ENCODE assay signal across 8 cellular contexts in genomic region chr1:77889671-77890070, GRCh38. TPM values are rescaled to one million over a fixed set of nuclear protein-coding genes. Genes with fewer than 3 reads are reported as not detected.
A peak's percentile ranks its signal among the peaks of the same experiment; 100 is the strongest.
DNase-seq lines count a peak whose midpoint lies in the region; ATAC-seq and TF ChIP-seq lines count a peak whose summit lies in the region.

No MANE protein-coding gene starts in this region.

- H3K4me3 ChIP-seq in GM23248, result peak overlapping the region; percentile 80
- H3K4me3 ChIP-seq in skeletal muscle cell (ENCODE audit: low read depth, low read length), result peak overlapping the region; percentile 88

- H3K4me2 ChIP-seq in GM23248 (ENCODE audit: unreplicated experiment), result peak overlapping the region; percentile 99

- H3K4me3 Mint-ChIP-seq in activated T-helper 17 cell treated with anti-CD3 and anti-CD28 coated beads, Interleukin-2, amount 50 U/mL, for 72 hours, result peak overlapping the region; percentile 63

- no peaks in the 10 kb centered on the region for H3K9me3 Mint-ChIP-seq in activated T-helper 17 cell treated with anti-CD3 and anti-CD28 coated beads, Interleukin-2, amount 50 U/mL, for 72 hours

- H3K79me2 ChIP-seq in GM23248 (ENCODE audit: insufficient read depth), result peaks cover 93% of the 10 kb centered on the region

- no peaks in the 10 kb centered on the region for H3K27me3 ChIP-seq in GM23248 (replicated peaks; ENCODE audit: insufficient read depth)

- H3K4me1 Mint-ChIP-seq in activated T-helper 17 cell treated with anti-CD3 and anti-CD28 coated beads, Interleukin-2, amount 50 U/mL, for 72 hours, result peaks cover 5% of the 10 kb centered on the region

- intact Hi-C loops in left ventricle myocardium superior (cut with micrococcal nuclease), result loop anchor here (5.0 kb wide), 1 partner anchor 57 kb away; no protein-coding TSS in a partner anchor

- no peaks in the 10 kb centered on the region for H3K36me3 Mint-ChIP-seq in activated T-helper 17 cell treated with anti-CD3 and anti-CD28 coated beads, Interleukin-2, amount 50 U/mL, for 72 hours (ENCODE audit: low read depth)

- no peak for ATAC-seq in activated T-helper 17 cell treated with anti-CD3 and anti-CD28 coated beads, Interleukin-2, amount 50 U/mL, for 72 hours (replicated peaks)
- ATAC-seq in left ventricle myocardium superior (peak; percentile 20), HG02623 (IDR thresholded peaks at IDR 0.05; ENCODE audit: unreplicated experiment) (no peak)

- no peaks in the 10 kb centered on the region for H3K9me2 ChIP-seq in GM23248 (ENCODE audit: insufficient read depth)

- peak overlapping the region; percentile 79 for H3K27ac ChIP-seq in GM23248

- DNase-seq in GM23248, result peak; percentile 90
- no peak for DNase-seq in left ventricle myocardium superior
- DNase-seq in skeletal muscle cell (ENCODE audit: low read depth), result peak; percentile 25
- no peak for DNase-seq in HEK293T (ENCODE audit: extremely low spot score)
- DNase-seq in NCI-H2171 treated with DMSO at 0.1 percent for 48 hours (lab: John Stamatoyannopoulos, UW), result no peak
- DNase-seq in SKM-1 (lab: John Stamatoyannopoulos, UW; ENCODE audit: unreplicated experiment), result no peak

- H3F3A ChIP-seq in GM23248 (ENCODE audit: insufficient read depth), result peaks cover 27% of the 10 kb centered on the region

- H3K9me3 ChIP-seq in GM23248 (ENCODE audit: low read depth), result no peaks in the 10 kb centered on the region

- H4K20me1 ChIP-seq in GM23248 (ENCODE audit: insufficient read depth), result no peaks in the 10 kb centered on the region

- POLR2A ChIA-PET in HEK293T (lab: Yijun Ruan, JAX), result no interaction called here

- H3K36me3 ChIP-seq in GM23248 (ENCODE audit: low read depth), result peaks cover 4% of the 10 kb centered on the region; the same call in 1 of the 2 replicates

- H3K27ac Mint-ChIP-seq in activated T-helper 17 cell treated with anti-CD3 and anti-CD28 coated beads, Interleukin-2, amount 50 U/mL, for 72 hours, result no peak overlapping the region

- peaks cover 11% of the 10 kb centered on the region for H3K27me3 Mint-ChIP-seq in activated T-helper 17 cell treated with anti-CD3 and anti-CD28 coated beads, Interleukin-2, amount 50 U/mL, for 72 hours

- H3K4me1 ChIP-seq in GM23248 (ENCODE audit: insufficient read depth), result peaks cover 21% of the 10 kb centered on the region

- CTCF ChIA-PET in HEK293T (lab: Yijun Ruan, JAX), result no interaction called here

- in situ Hi-C loops in GM23248 (cut with MboI), result no loop called here

- peak overlapping the region; percentile 84 for H2AFZ ChIP-seq in GM23248

- peak overlapping the region; percentile 90 for H3K9ac ChIP-seq in GM23248

- WGBS in GM23248 (ENCODE audit: low coverage in 1 of 2, low lambda C conversion rate in 2 of 2, missing lambda C conversion rate in 2 of 2), 2 experiments, result 0 to 1% methylated on average over 7 of the region's 7 CpGs

TF ChIP-seq in HEK293T, 16 proteins besides CTCF, POLR2A, EP300 and RAD21:
- TF ChIP-seq FOXM1 (IDR thresholded peaks at IDR 0.05; ENCODE audit: borderline replicate concordance), result no peak

RNA-seq across cellular contexts. Expression of gene NEXN, which starts 1.2 kb away (rescaled TPM):
- total RNA-seq in GM23248 (2014; rRNA removed; shearing (Covaris generic)), result 11.4 and 17.2 TPM in 2 replicates
- 69.0 and 70.4 TPM in 2 replicates for polyA plus RNA-seq in GM23248 (2016; fragmentation: Nextera tagmentation; extraction: Ambion mirVana)
- under 1 TPM in 1 of 2 donors, not detected in 1; 0.24 TPM for total RNA-seq in activated T-helper 17 cell treated with anti-CD3 and anti-CD28 coated beads, Interleukin-2, amount 50 U/mL, for 72 hours
- 365 TPM for total RNA-seq in left ventricle myocardium superior

Comparison
In these comparisons a context has a peak if more than half of its experiments do, and no peak if none do; other contexts are left out.
1. DNase-seq: peak in GM23248 (single experiment) and skeletal muscle cell (single experiment); none in left ventricle myocardium superior (single experiment), HEK293T (single experiment), NCI-H2171 treated with DMSO at 0.1 percent for 48 hours (single experiment) and SKM-1 (single experiment).
2. RNA of gene NEXN, which starts 1.2 kb away (total RNA-seq): 365 TPM in left ventricle myocardium superior (single experiment); 11.4 to 17.2 TPM in GM23248 and 0.24 TPM in activated T-helper 17 cell treated with anti-CD3 and anti-CD28 coated beads, Interleukin-2, amount 50 U/mL, for 72 hours; every median in the first group is over 10 times any median in the second.